Comparison of ENCODE assay signal across 30 cellular contexts in the genomic region with DNA sequence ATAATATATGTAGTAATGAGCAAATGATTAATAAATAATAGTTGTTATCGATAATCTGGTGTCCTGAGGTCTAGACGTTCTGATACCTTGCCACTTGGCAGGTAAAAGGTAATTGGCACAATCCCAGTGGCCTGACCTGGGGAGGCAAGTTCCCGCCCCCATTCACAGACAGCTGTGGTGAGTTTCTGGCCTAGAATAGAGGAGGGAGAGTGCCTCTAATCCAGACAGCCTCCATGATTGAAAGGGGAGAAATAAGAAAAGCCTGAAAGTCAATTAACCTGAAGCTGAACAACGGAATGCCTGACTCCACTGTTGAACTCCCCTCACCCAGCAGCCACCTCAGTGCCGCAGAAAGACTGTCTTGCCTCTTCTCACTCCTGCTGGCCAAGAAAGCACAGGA. TPM values are rescaled to one million over a fixed set of nuclear protein-coding genes. Genes with fewer than 3 reads are reported as not detected.
"Had no signal": no experiment of that assay in that cellular context is flagged by ENCODE, and none has a peak within 500 bp of the region (broad histone marks: within the 10 kb centered on the region; RNA-seq: fewer than 3 reads in every experiment).

No MANE protein-coding gene starts in this region.

- H3K4me3 ChIP-seq: gastroesophageal sphincter, heart left ventricle, spleen, tibial nerve had no signal

- H3K9me3 ChIP-seq: gastroesophageal sphincter, tibial nerve had no signal

- DNase-seq: activated CD4-positive, alpha-beta memory T cell treated with anti-CD3 and anti-CD28 coated beads, Interleukin-2, amount 10 ng/mL, durations not matched to agents 7 days and 5 days; activated CD4-positive, alpha-beta T cell treated with anti-CD3 and anti-CD28 coated beads for 1 hour; activated CD4-positive, alpha-beta T cell treated with anti-CD3 and anti-CD28 coated beads, Interleukin-2, amount 10 ng/mL, durations not matched to agents 7 days and 5 days; activated CD8-positive, alpha-beta memory T cell treated with anti-CD3 and anti-CD28 coated beads, Interleukin-2, amount 50 U/mL, for 48 hours; activated gamma-delta T cell treated with Interleukin-2 at 50 U/mL for 16 hours; activated naive CD8-positive, alpha-beta T cell treated with anti-CD3 and anti-CD28 coated beads, Interleukin-2, amount 50 U/mL, for 24 hours; activated T-cell treated with anti-CD3 and anti-CD28 coated beads, Interleukin-2, amount 50 U/mL, for 24 hours; amygdala; caudate nucleus; cortex of kidney; effector memory CD8-positive, alpha-beta T cell; erythroblast; heart left ventricle; hypothalamus; immature natural killer cell; kidney; left colon; midbrain; naive thymus-derived CD4-positive, alpha-beta T cell; right cardiac atrium; spleen; stimulated activated naive CD4-positive, alpha-beta T cell; T-helper 17 cell; T1000 had no signal

- H3K36me3 ChIP-seq: gastroesophageal sphincter, heart left ventricle, spleen, tibial nerve had no signal

- H3K27ac ChIP-seq: gastroesophageal sphincter, heart left ventricle, spleen, tibial nerve had no signal

- H3K4me1 ChIP-seq: gastroesophageal sphincter, heart left ventricle, spleen, tibial nerve had no signal

- ATAC-seq: activated naive CD8-positive, alpha-beta T cell treated with anti-CD3 and anti-CD28 coated beads, Interleukin-2, amount 50 U/mL, for 24 hours; effector memory CD8-positive, alpha-beta T cell; gastroesophageal sphincter; heart left ventricle; left colon; naive thymus-derived CD4-positive, alpha-beta T cell; right cardiac atrium; T-helper 17 cell had no signal

RNA-seq across cellular contexts. Expression of gene SV2B, which starts 38.1 kb away (rescaled TPM):
- total RNA-seq: chondrocyte, fibroblast of villous mesenchyme, neural crest cell had no signal
- polyA plus RNA-seq: fibroblast of lung, immature natural killer cell had no signal
